ENCODE assay signal across 26 cellular contexts in genomic region chr11:74403607-74404006, GRCh38.
"Had no signal": no experiment of that assay in that cellular context is flagged by ENCODE, and none has a peak within 500 bp of the region (broad histone marks: within the 10 kb centered on the region; RNA-seq: fewer than 3 reads in every experiment).

No MANE protein-coding gene starts in this region.

- H3K9me3 ChIP-seq: ascending aorta, Peyer's patch, SJCRH30 had no signal

- DNase-seq: activated CD4-positive, alpha-beta T cell treated with anti-CD3 and anti-CD28 coated beads for 48 hours; activated CD4-positive, alpha-beta T cell treated with anti-CD3 and anti-CD28 coated beads, Interleukin-2, amount 50 U/mL, for 4 hours; activated CD4-positive, CD25-positive, alpha-beta regulatory T cell treated with anti-CD3 and anti-CD28 coated beads, Interleukin-2, amount 50 U/mL, for 72 hours; activated CD8-positive, alpha-beta memory T cell treated with anti-CD3 and anti-CD28 coated beads, Interleukin-2, amount 50 U/mL, for 48 hours; activated CD8-positive, alpha-beta T cell treated with anti-CD3 and anti-CD28 coated beads, Interleukin-2, amount 10 ng/mL, durations not matched to agents 7 days and 5 days; activated naive CD8-positive, alpha-beta T cell treated with anti-CD3 and anti-CD28 coated beads, Interleukin-2, amount 50 U/mL, for 24 hours; activated T-cell treated with anti-CD3 and anti-CD28 coated beads, Interleukin-2, amount 50 U/mL, for 1 hour; amniotic stem cell; KBM-7; NCI-H1092 treated with DMSO at 0.1 percent for 48 hours; NCI-H1417 treated with DMSO at 0.1 percent for 48 hours; NCI-H1694; NCI-H2029; NCI-H345; NCI-H510A treated with DMSO at 0.1 percent for 48 hours; Peyer's patch; Right ventricle myocardium superior; SJCRH30; T-helper 17 cell; T-helper 9 cell had no signal

- H3K36me3 ChIP-seq: ascending aorta, Peyer's patch, SJCRH30 had no signal

- H3K4me3 Mint-ChIP-seq: activated CD8-positive, alpha-beta T cell treated with anti-CD3 and anti-CD28 coated beads, Interleukin-2, amount 10 ng/mL, durations not matched to agents 7 days and 5 days; activated naive CD8-positive, alpha-beta T cell treated with anti-CD3 and anti-CD28 coated beads, Interleukin-2, amount 50 U/mL, for 24 hours; brain; central memory CD8-positive, alpha-beta T cell; T-helper 17 cell; WTC11 had no signal

- ATAC-seq: activated CD8-positive, alpha-beta T cell treated with anti-CD3 and anti-CD28 coated beads, Interleukin-2, amount 10 ng/mL, durations not matched to agents 7 days and 5 days; activated naive CD4-positive, alpha-beta T cell treated with anti-CD3 and anti-CD28 coated beads, Interleukin-2, amount 50 U/mL, for 72 hours; activated naive CD8-positive, alpha-beta T cell treated with anti-CD3 and anti-CD28 coated beads, Interleukin-2, amount 50 U/mL, for 24 hours; T-helper 17 cell; WTC11 had no signal

- H3K4me3 ChIP-seq: ascending aorta, Peyer's patch, SJCRH30 had no signal

- H3K27ac Mint-ChIP-seq: activated CD8-positive, alpha-beta T cell treated with anti-CD3 and anti-CD28 coated beads, Interleukin-2, amount 10 ng/mL, durations not matched to agents 7 days and 5 days; activated naive CD4-positive, alpha-beta T cell treated with anti-CD3 and anti-CD28 coated beads, Interleukin-2, amount 50 U/mL, for 72 hours; activated naive CD8-positive, alpha-beta T cell treated with anti-CD3 and anti-CD28 coated beads, Interleukin-2, amount 50 U/mL, for 24 hours; brain; T-helper 17 cell; WTC11 had no signal

- H3K9me3 Mint-ChIP-seq: activated naive CD4-positive, alpha-beta T cell treated with anti-CD3 and anti-CD28 coated beads, Interleukin-2, amount 50 U/mL, for 72 hours; activated naive CD8-positive, alpha-beta T cell treated with anti-CD3 and anti-CD28 coated beads, Interleukin-2, amount 50 U/mL, for 24 hours; central memory CD8-positive, alpha-beta T cell; WTC11 had no signal

- H3K4me1 ChIP-seq: ascending aorta, SJCRH30 had no signal

- H3K36me3 Mint-ChIP-seq: activated naive CD4-positive, alpha-beta T cell treated with anti-CD3 and anti-CD28 coated beads, Interleukin-2, amount 50 U/mL, for 72 hours; brain; WTC11 had no signal

- H3K27me3 Mint-ChIP-seq: activated naive CD8-positive, alpha-beta T cell treated with anti-CD3 and anti-CD28 coated beads, Interleukin-2, amount 50 U/mL, for 24 hours; central memory CD8-positive, alpha-beta T cell; T-helper 17 cell had no signal

- H3K27me3 ChIP-seq: ascending aorta, Peyer's patch, SJCRH30 had no signal

- H3K27ac ChIP-seq: ascending aorta, Peyer's patch, RWPE1, SJCRH30 had no signal
